12 cellular contexts compared by ENCODE assay signal in genomic region chr5:89034588-89034987, GRCh38.
DNase-seq lines count a peak whose midpoint lies in the region; ATAC-seq and TF ChIP-seq lines count a peak whose summit lies in the region.
"Had no signal": no experiment of that assay in that cellular context is flagged by ENCODE, and none has a peak within 500 bp of the region (broad histone marks: within the 10 kb centered on the region; RNA-seq: fewer than 3 reads in every experiment).

No MANE protein-coding gene starts in this region.

- no peak for TF ChIP-seq CTCF in BE2C (IDR thresholded peaks at IDR 0.05; ENCODE audit: low read depth, low read length)

- peak; percentile 67 for ATAC-seq in GM18861 (IDR thresholded peaks at IDR 0.05; ENCODE audit: unreplicated experiment)
- ATAC-seq in HG03135 (IDR thresholded peaks at IDR 0.05; ENCODE audit: unreplicated experiment), result peak; percentile 76
- ATAC-seq in left colon, result peak; percentile 50
- no peak for ATAC-seq in activated naive CD8-positive, alpha-beta T cell treated with anti-CD3 and anti-CD28 coated beads, Interleukin-2, amount 50 U/mL, for 24 hours
- no peak for ATAC-seq in HG02840 (IDR thresholded peaks at IDR 0.05; ENCODE audit: low FRiP score, unreplicated experiment)
- ATAC-seq: T-helper 17 cell had no signal

- H3K36me3 ChIP-seq in BE2C, result no peaks in the 10 kb centered on the region
- H3K36me3 ChIP-seq: ovary had no signal

- no peaks in the 10 kb centered on the region for H3K27me3 Mint-ChIP-seq in activated naive CD8-positive, alpha-beta T cell treated with anti-CD3 and anti-CD28 coated beads, Interleukin-2, amount 50 U/mL, for 24 hours
- H3K27me3 Mint-ChIP-seq: activated naive CD8-positive, alpha-beta T cell; T-helper 17 cell had no signal

- H3K9me3 Mint-ChIP-seq in activated naive CD8-positive, alpha-beta T cell treated with anti-CD3 and anti-CD28 coated beads, Interleukin-2, amount 50 U/mL, for 24 hours, result peaks cover 5% of the 10 kb centered on the region

- no peaks in the 10 kb centered on the region for H3K4me1 ChIP-seq in BE2C

- no peaks in the 10 kb centered on the region for H3K9me3 ChIP-seq in BE2C
- H3K9me3 ChIP-seq: ovary had no signal

- intact Hi-C loops in left colon (cut with DNase I, micrococcal nuclease), result no loop called here

- H3K27ac Mint-ChIP-seq in activated naive CD8-positive, alpha-beta T cell treated with anti-CD3 and anti-CD28 coated beads, Interleukin-2, amount 50 U/mL, for 24 hours, result no peak overlapping the region
- H3K27ac Mint-ChIP-seq: activated naive CD8-positive, alpha-beta T cell; T-helper 17 cell had no signal

- H3K4me1 Mint-ChIP-seq in activated naive CD8-positive, alpha-beta T cell treated with anti-CD3 and anti-CD28 coated beads, Interleukin-2, amount 50 U/mL, for 24 hours, result no peaks in the 10 kb centered on the region
- H3K4me1 Mint-ChIP-seq: T-helper 17 cell had no signal

- no peaks in the 10 kb centered on the region for H3K36me3 Mint-ChIP-seq in activated naive CD8-positive, alpha-beta T cell treated with anti-CD3 and anti-CD28 coated beads, Interleukin-2, amount 50 U/mL, for 24 hours (ENCODE audit: low read depth)
- H3K36me3 Mint-ChIP-seq: activated naive CD8-positive, alpha-beta T cell had no signal

- DNase-seq in UCSD-AML1 (lab: John Stamatoyannopoulos, UW; ENCODE audit: unreplicated experiment) (peak; percentile 7), left colon (no peak), BE2C (no peak), G401 (ENCODE audit: low spot score) (no peak)
- DNase-seq in activated naive CD8-positive, alpha-beta T cell treated with anti-CD3 and anti-CD28 coated beads, Interleukin-2, amount 50 U/mL, for 24 hours, result no peak
- DNase-seq: NCI-H187, ovary, T-helper 17 cell had no signal

- H3K4me3 Mint-ChIP-seq in activated naive CD8-positive, alpha-beta T cell treated with anti-CD3 and anti-CD28 coated beads, Interleukin-2, amount 50 U/mL, for 24 hours, result no peak overlapping the region
- H3K4me3 Mint-ChIP-seq: activated naive CD8-positive, alpha-beta T cell; T-helper 17 cell had no signal

- no peaks in the 10 kb centered on the region for H3K27me3 ChIP-seq in BE2C
- H3K27me3 ChIP-seq: ovary had no signal

- no peak overlapping the region for H3K4me3 ChIP-seq in BE2C (ENCODE audit: low read depth, low read length)
- H3K4me3 ChIP-seq: ovary had no signal

- in situ Hi-C loops in G401 (cut with HindIII; ENCODE audit: low sequenced_read_pairs), result no loop called here

Comparison
In these comparisons a context has a peak if more than half of its experiments do, and no peak if none do; other contexts are left out.
1. ATAC-seq: peak in GM18861 (single experiment), HG03135 (single experiment) and left colon (single experiment); none in activated naive CD8-positive, alpha-beta T cell treated with anti-CD3 and anti-CD28 coated beads, Interleukin-2, amount 50 U/mL, for 24 hours (single experiment) and HG02840 (single experiment).